In the genomic region with DNA sequence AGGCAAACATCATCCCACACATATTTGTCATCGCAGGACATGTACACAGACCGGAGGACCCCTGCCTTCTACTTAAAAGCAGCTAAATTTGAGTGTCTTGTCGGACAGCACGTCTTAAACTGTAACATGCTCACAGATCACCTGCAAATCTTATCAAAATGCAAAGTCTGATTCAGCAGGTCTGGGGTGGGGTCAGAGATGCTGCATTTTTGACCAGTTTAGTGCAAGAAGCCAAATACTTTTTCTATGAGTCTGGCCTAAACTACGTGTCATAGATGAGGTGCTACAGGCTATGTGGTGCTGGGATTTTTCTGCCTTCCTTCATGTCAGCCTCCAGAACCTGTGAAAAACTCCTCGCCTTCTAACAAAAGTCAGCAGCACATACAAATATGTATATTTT, we compare ENCODE assay signal across 28 cellular contexts.
"Had no signal": no experiment of that assay in that cellular context is flagged by ENCODE, and none has a peak within 500 bp of the region (broad histone marks: within the 10 kb centered on the region; RNA-seq: fewer than 3 reads in every experiment).

No MANE protein-coding gene starts in this region.

- H3K36me3 ChIP-seq: heart right ventricle, left lung, prostate gland, right atrium auricular region, stomach, thyroid gland had no signal

- H3K4me1 Mint-ChIP-seq: naive B cell; neural crest cell; stimulated activated effector memory CD8-positive, alpha-beta T cell treated with anti-CD3 and anti-CD28 coated beads, Interleukin-12 subunit alpha, Interleukin-12 subunit beta, amount 100 ng/mL, for 72 hours had no signal

- DNase-seq: cortex of kidney; effector memory CD8-positive, alpha-beta T cell; foreskin fibroblast; glutamatergic neuron; heart right ventricle; hippocampal formation; left cardiac atrium; left lung; mesenchymal stem cell; mucosa of descending colon; naive B cell; stimulated activated CD4-positive, alpha-beta T cell treated with anti-CD3 and anti-CD28 coated beads, Interleukin-12 subunit alpha, Interleukin-12 subunit beta, amount 100 ng/mL, for 4 hours; stimulated activated CD4-positive, alpha-beta T cell treated with anti-CD3 and anti-CD28 coated beads, Interleukin-1b, Interleukin-23, amount 100 ng/mL, for 48 hours; stimulated activated CD4-positive, alpha-beta T cell treated with anti-CD3 and anti-CD28 coated beads, Interleukin-4, amount 100 ng/mL, for 24 hours; stimulated activated naive CD4-positive, alpha-beta T cell treated with Interleukin-2 at 50 U/mL for 16 hours; stomach; thyroid gland had no signal

- H3K4me1 ChIP-seq: heart right ventricle, left lung, parathyroid adenoma, prostate gland, right atrium auricular region, stomach, thyroid gland had no signal

- H3K4me2 ChIP-seq: smooth muscle cell had no signal

- FAIRE-seq: islet of Langerhans had no signal

- H3K27me3 ChIP-seq: right atrium auricular region, thyroid gland had no signal

- H3K79me2 ChIP-seq: parathyroid adenoma had no signal

- H2AFZ ChIP-seq: parathyroid adenoma had no signal

- H3K27ac Mint-ChIP-seq: effector memory CD8-positive, alpha-beta T cell; mesothelial cell of epicardium; naive B cell; natural killer cell treated with Interleukin-12 subunit alpha and Interleukin-12 subunit beta and Interleukin-15 and Interleukin-18, amount 100 ng/mL, for 72 hours; stimulated activated effector memory CD8-positive, alpha-beta T cell treated with anti-CD3 and anti-CD28 coated beads, Interleukin-12 subunit alpha, Interleukin-12 subunit beta, amount 100 ng/mL, for 72 hours; type B pancreatic cell had no signal

- H3K4me3 Mint-ChIP-seq: effector memory CD8-positive, alpha-beta T cell; mesothelial cell of epicardium; naive B cell; natural killer cell treated with Interleukin-12 subunit alpha and Interleukin-12 subunit beta and Interleukin-15 and Interleukin-18, amount 100 ng/mL, for 72 hours; neural crest cell; stimulated activated effector memory CD8-positive, alpha-beta T cell treated with anti-CD3 and anti-CD28 coated beads, Interleukin-12 subunit alpha, Interleukin-12 subunit beta, amount 100 ng/mL, for 72 hours; type B pancreatic cell had no signal

- H3K9me3 Mint-ChIP-seq: effector memory CD8-positive, alpha-beta T cell; natural killer cell treated with Interleukin-12 subunit alpha and Interleukin-12 subunit beta and Interleukin-15 and Interleukin-18, amount 100 ng/mL, for 72 hours; neural crest cell; type B pancreatic cell had no signal

- ATAC-seq: effector memory CD8-positive, alpha-beta T cell; heart right ventricle; left lung; mucosa of descending colon; natural killer cell treated with Interleukin-12 subunit alpha and Interleukin-12 subunit beta and Interleukin-15 and Interleukin-18, amount 100 ng/mL, for 72 hours; sciatic nerve; stimulated activated effector memory CD8-positive, alpha-beta T cell treated with anti-CD3 and anti-CD28 coated beads, Interleukin-12 subunit alpha, Interleukin-12 subunit beta, amount 100 ng/mL, for 72 hours had no signal

- H3K9ac ChIP-seq: parathyroid adenoma had no signal

- H3K4me3 ChIP-seq: heart right ventricle, left lung, mucosa of descending colon, prostate gland, right atrium auricular region, smooth muscle cell, stomach, thyroid gland had no signal

- H3K9me3 ChIP-seq: mucosa of descending colon, prostate gland, thyroid gland had no signal

- H3K27ac ChIP-seq: heart right ventricle, left lung, parathyroid adenoma, prostate gland, right atrium auricular region, stomach, thyroid gland had no signal

- H3K36me3 Mint-ChIP-seq: mesothelial cell of epicardium; natural killer cell treated with Interleukin-12 subunit alpha and Interleukin-12 subunit beta and Interleukin-15 and Interleukin-18, amount 100 ng/mL, for 72 hours; stimulated activated effector memory CD8-positive, alpha-beta T cell treated with anti-CD3 and anti-CD28 coated beads, Interleukin-12 subunit alpha, Interleukin-12 subunit beta, amount 100 ng/mL, for 72 hours; type B pancreatic cell had no signal
